1 cellular context compared by ENCODE assay signal in the genomic region with DNA sequence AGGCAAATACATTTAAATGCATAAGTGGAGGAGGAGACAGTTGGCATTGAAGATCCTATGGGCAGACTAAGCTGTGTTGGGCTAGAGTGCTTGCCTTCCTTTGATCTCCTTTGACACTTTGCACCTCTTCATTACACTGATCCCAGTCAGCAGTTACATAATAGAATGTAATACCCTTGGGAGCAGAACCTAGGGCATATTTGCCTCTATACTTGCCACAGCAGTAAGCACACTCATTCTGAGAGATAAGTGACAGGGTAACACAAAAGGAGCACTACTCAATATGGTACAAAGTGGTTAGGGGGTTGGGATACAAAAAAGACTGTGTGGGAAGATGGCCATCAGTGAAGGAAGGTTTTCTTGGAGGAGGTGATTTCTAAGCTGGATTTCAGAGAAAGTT.
A peak's percentile ranks its signal among the peaks of the same experiment; 100 is the strongest.
TF ChIP-seq lines count a peak whose summit lies in the region.

No MANE protein-coding gene starts in this region.

TF ChIP-seq in HepG2, 621 proteins besides CTCF, POLR2A, EP300 and RAD21:
- 0 out of 2 replicates have a peak, but pooled peaks have one; percentile 15 for TF ChIP-seq HNF4G (IDR thresholded peaks at IDR 0.05; ENCODE audit: borderline replicate concordance, low read depth, low read length)
- TF ChIP-seq HNF4G (CRISPR knock-in tag; IDR thresholded peaks at IDR 0.05; ENCODE audit: borderline replicate concordance, low read depth), result no peak
- TF ChIP-seq NFIC (IDR thresholded peaks at IDR 0.05; ENCODE audit: low read length), result no peak
- no peak for TF ChIP-seq RBM22 (optimal IDR thresholded peaks at IDR 0.05; ENCODE audit: low read length)
- TF ChIP-seq TCF7 (IDR thresholded peaks at IDR 0.05; ENCODE audit: low read depth), result peak; percentile 55
- TF ChIP-seq TCF7L2 (IDR thresholded peaks at IDR 0.05; ENCODE audit: low read depth, low read length), result peak; percentile 24; the same call in 1 of the 2 replicates
- TF ChIP-seq, protein P1, sequence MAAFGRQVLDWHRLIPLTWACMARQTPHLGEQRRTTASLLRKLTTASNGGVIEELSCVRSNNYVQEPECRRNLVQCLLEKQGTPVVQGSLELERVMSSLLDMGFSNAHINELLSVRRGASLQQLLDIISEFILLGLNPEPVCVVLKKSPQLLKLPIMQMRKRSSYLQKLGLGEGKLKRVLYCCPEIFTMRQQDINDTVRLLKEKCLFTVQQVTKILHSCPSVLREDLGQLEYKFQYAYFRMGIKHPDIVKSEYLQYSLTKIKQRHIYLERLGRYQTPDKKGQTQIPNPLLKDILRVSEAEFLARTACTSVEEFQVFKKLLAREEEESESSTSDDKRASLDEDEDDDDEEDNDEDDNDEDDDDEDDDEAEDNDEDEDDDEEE (CRISPR knock-in tag; IDR thresholded peaks at IDR 0.05), result no peak
- peak; percentile 44; the same call in 1 of the 2 replicates for TF ChIP-seq TBX2 (CRISPR knock-in tag; IDR thresholded peaks at IDR 0.05; ENCODE audit: borderline replicate concordance)
- peak; percentile 44; the same call in 1 of the 2 replicates for TF ChIP-seq TBX3 (IDR thresholded peaks at IDR 0.05; ENCODE audit: borderline replicate concordance)
- peak; percentile 28; the same call in 1 of the 2 replicates for TF ChIP-seq SSRP1 (CRISPR knock-in tag; IDR thresholded peaks at IDR 0.05)
- TF ChIP-seq SRSF1 (optimal IDR thresholded peaks at IDR 0.05; ENCODE audit: low read depth, low read length), result no peak
- TF ChIP-seq, protein P2, sequence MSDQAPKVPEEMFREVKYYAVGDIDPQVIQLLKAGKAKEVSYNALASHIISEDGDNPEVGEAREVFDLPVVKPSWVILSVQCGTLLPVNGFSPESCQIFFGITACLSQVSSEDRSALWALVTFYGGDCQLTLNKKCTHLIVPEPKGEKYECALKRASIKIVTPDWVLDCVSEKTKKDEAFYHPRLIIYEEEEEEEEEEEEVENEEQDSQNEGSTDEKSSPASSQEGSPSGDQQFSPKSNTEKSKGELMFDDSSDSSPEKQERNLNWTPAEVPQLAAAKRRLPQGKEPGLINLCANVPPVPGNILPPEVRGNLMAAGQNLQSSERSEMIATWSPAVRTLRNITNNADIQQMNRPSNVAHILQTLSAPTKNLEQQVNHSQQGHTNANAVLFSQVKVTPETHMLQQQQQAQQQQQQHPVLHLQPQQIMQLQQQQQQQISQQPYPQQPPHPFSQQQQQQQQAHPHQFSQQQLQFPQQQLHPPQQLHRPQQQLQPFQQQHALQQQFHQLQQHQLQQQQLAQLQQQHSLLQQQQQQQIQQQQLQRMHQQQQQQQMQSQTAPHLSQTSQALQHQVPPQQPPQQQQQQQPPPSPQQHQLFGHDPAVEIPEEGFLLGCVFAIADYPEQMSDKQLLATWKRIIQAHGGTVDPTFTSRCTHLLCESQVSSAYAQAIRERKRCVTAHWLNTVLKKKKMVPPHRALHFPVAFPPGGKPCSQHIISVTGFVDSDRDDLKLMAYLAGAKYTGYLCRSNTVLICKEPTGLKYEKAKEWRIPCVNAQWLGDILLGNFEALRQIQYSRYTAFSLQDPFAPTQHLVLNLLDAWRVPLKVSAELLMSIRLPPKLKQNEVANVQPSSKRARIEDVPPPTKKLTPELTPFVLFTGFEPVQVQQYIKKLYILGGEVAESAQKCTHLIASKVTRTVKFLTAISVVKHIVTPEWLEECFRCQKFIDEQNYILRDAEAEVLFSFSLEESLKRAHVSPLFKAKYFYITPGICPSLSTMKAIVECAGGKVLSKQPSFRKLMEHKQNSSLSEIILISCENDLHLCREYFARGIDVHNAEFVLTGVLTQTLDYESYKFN (CRISPR knock-in tag; conservative IDR thresholded peaks at IDR 0.05), result 0 out of 2 replicates have a peak, but pooled peaks have one; percentile 22
